ENCODE assay signal across 11 cellular contexts in the genomic region with DNA sequence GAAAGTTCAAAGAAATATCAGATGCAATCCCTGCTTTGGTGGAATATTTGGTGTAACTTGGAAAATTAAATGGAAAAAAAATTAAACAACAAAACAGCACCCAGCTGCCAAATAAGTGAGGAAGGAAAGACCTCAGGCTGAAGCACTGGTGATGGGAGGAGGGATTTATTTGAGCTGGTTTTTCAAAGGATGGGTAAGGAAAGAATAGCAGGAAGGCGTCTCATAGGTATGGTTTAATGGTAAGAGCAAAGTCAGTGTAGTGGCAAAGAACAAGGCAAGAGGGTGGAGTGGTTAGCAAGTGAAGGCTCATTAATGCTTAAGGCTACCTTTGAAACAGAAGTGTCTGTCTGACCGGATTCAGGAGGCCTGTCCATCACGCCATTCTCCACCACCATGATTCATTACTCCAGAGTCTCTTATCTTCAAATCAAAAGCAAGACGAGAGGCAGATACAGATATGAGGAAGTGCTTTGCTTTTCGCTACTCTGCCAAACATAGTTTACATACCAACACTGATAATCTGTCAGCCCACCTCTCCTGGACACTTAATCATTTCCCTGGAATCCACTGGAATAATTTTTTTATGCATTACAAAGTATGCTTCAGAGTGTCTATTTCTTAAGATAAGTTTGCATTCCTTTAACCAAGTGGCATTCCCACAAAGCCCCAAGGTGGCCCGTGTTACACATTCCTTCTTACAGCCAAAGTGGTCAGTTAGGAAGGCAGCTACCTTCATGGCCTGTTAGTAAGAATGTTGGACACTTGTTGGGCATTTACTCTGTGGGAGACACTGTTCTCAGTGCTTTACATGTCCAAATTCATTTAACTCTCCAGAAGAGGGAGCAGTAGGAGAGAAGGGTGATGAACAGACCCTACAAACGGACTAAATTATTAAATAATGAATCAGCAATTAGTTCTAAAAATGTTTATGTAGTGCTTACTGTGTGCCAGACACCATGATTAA.
DNase-seq lines count a peak whose midpoint lies in the region; ATAC-seq and TF ChIP-seq lines count a peak whose summit lies in the region.
"Had no signal": no experiment of that assay in that cellular context is flagged by ENCODE, and none has a peak within 500 bp of the region (broad histone marks: within the 10 kb centered on the region; RNA-seq: fewer than 3 reads in every experiment).

No MANE protein-coding gene starts in this region.

- intact Hi-C loops in MCF 10A (cut with micrococcal nuclease) = loop anchor here (1.0 to 5.0 kb wide), 4 partner anchors 148 to 322 kb away; partner anchors contain the start of gene ROR1
- intact Hi-C loops in breast epithelium (cut with DNase I; ENCODE audit: low total_unique reads) = no loop called here
- intact Hi-C loops in uterus (cut with DNase I; ENCODE audit: low total_unique reads) = no loop called here
- intact Hi-C loops in esophagus muscularis mucosa (cut with DNase I) = no loop called here

- BruUV-seq in MCF 10A (replicated peaks; lab: Mats Ljungman, UMichigan) = no TSS peak

- POLR2A ChIA-PET in MCF 10A (lab: Yijun Ruan, JAX) = interaction anchor here (0.6 to 0.7 kb wide), 2 partner anchors 151 to 194 kb away, joined by 3 to 4 read pairs; no protein-coding TSS in a partner anchor

- H3K9me3 ChIP-seq in breast epithelium (no peaks in the 10 kb centered on the region), SJCRH30 (replicated peaks) (no peaks in the 10 kb centered on the region), upper lobe of left lung (no peaks in the 10 kb centered on the region), uterus (no peaks in the 10 kb centered on the region), esophagus muscularis mucosa (no peaks in the 10 kb centered on the region)

- CTCF ChIA-PET in MCF 10A (lab: Yijun Ruan, JAX) = interaction anchor here (0.6 to 2.6 kb wide), 6 partner anchors 11 to 304 kb away, joined by 3 to 9 read pairs (median 3); no protein-coding TSS in a partner anchor

- H3K27me3 ChIP-seq in breast epithelium (no peaks in the 10 kb centered on the region), SJCRH30 (no peaks in the 10 kb centered on the region), upper lobe of left lung (no peaks in the 10 kb centered on the region), uterus (no peaks in the 10 kb centered on the region), esophagus muscularis mucosa (no peaks in the 10 kb centered on the region)

- H3K36me3 ChIP-seq in breast epithelium (no peaks in the 10 kb centered on the region), SJCRH30 (no peaks in the 10 kb centered on the region), upper lobe of left lung (no peaks in the 10 kb centered on the region), uterus (no peaks in the 10 kb centered on the region), esophagus muscularis mucosa (no peaks in the 10 kb centered on the region)

- H3K9me3 Mint-ChIP-seq in MCF 10A (ENCODE audit: unreplicated experiment) = no peaks in the 10 kb centered on the region
- H3K9me3 Mint-ChIP-seq: activated naive CD8-positive, alpha-beta T cell treated with anti-CD3 and anti-CD28 coated beads, Interleukin-2, amount 10 ng/mL, durations not matched to agents 7 days and 5 days; T-helper 1 cell treated with Interleukin-12 subunit alpha and Interleukin-12 subunit beta and Interleukin-4 antibody, amounts not matched to agents 30 μg/mL and 1 μg/mL, for 36 hours had no signal

- 21 to 26% methylated on average over 7 of the region's 7 CpGs for WGBS in upper lobe of left lung, 2 donors
- 55% methylated on average over 7 of the region's 7 CpGs for WGBS in esophagus muscularis mucosa

- TF ChIP-seq EP300 in upper lobe of left lung (IDR thresholded peaks at IDR 0.05) = peak in 1 of 4 donors; percentile 60
- TF ChIP-seq EP300 in esophagus muscularis mucosa (IDR thresholded peaks at IDR 0.05) = no peak

- H3K4me1 Mint-ChIP-seq in MCF 10A (ENCODE audit: insufficient read depth, unreplicated experiment) = peaks cover 23% of the 10 kb centered on the region

- TF ChIP-seq POLR2A in breast epithelium (IDR thresholded peaks at IDR 0.05) = no peak
- TF ChIP-seq POLR2A in upper lobe of left lung (IDR thresholded peaks at IDR 0.05) = no peak
- TF ChIP-seq POLR2A in uterus (IDR thresholded peaks at IDR 0.05) = no peak
- TF ChIP-seq POLR2A in esophagus muscularis mucosa (IDR thresholded peaks at IDR 0.05; ENCODE audit: low read depth) = no peak

- DNase-seq in MCF 10A (ENCODE audit: unreplicated experiment) (peak; percentile 57), breast epithelium (ENCODE audit: low spot score in 2 of 2) (no peak), SJCRH30 (peak; percentile 8 to 32), glomerular endothelial cell (ENCODE audit: extremely low read depth, low read depth, low spot score) (peak; percentile 47), upper lobe of left lung (no peak), uterus (no peak), esophagus muscularis mucosa (ENCODE audit: extremely low spot score) (no peak)
- DNase-seq in activated CD4-positive, CD25-positive, alpha-beta regulatory T cell (lab: John Stamatoyannopoulos, UW) = no peak
- DNase-seq: activated naive CD8-positive, alpha-beta T cell treated with anti-CD3 and anti-CD28 coated beads, Interleukin-2, amount 10 ng/mL, durations not matched to agents 7 days and 5 days; C1 segment of cervical spinal cord had no signal

- no peak overlapping the region for H3K4me3 Mint-ChIP-seq in MCF 10A (ENCODE audit: unreplicated experiment)
- H3K4me3 Mint-ChIP-seq: activated naive CD8-positive, alpha-beta T cell treated with anti-CD3 and anti-CD28 coated beads, Interleukin-2, amount 10 ng/mL, durations not matched to agents 7 days and 5 days; T-helper 1 cell treated with Interleukin-12 subunit alpha and Interleukin-12 subunit beta and Interleukin-4 antibody, amounts not matched to agents 30 μg/mL and 1 μg/mL, for 36 hours had no signal

- H3K4me3 ChIP-seq in breast epithelium (no peak overlapping the region), SJCRH30 (no peak overlapping the region), upper lobe of left lung (no peak overlapping the region), uterus (no peak overlapping the region), esophagus muscularis mucosa (no peak overlapping the region)

- no peaks in the 10 kb centered on the region for H3K36me3 Mint-ChIP-seq in MCF 10A (ENCODE audit: insufficient read depth, unreplicated experiment)
- H3K36me3 Mint-ChIP-seq: activated naive CD8-positive, alpha-beta T cell treated with anti-CD3 and anti-CD28 coated beads, Interleukin-2, amount 10 ng/mL, durations not matched to agents 7 days and 5 days had no signal

- peak; percentile 8 for TF ChIP-seq CTCF in MCF 10A (IDR thresholded peaks at IDR 0.05; ENCODE audit: unreplicated experiment)
- no peak for TF ChIP-seq CTCF in breast epithelium (IDR thresholded peaks at IDR 0.05)
- TF ChIP-seq CTCF in upper lobe of left lung (IDR thresholded peaks at IDR 0.05) = peak in 2 of 6 experiments; percentile 12 to 35
- TF ChIP-seq CTCF in uterus (IDR thresholded peaks at IDR 0.05) = no peak
- TF ChIP-seq CTCF in esophagus muscularis mucosa (IDR thresholded peaks at IDR 0.05) = no peak

- H3K27ac ChIP-seq in breast epithelium = no peak overlapping the region
- H3K27ac ChIP-seq in SJCRH30 = no peak overlapping the region
- peak overlapping the region in 3 of 4 donors; percentile 35 to 53 (median 49) for H3K27ac ChIP-seq in upper lobe of left lung
- H3K27ac ChIP-seq in uterus = no peak overlapping the region
- no peak overlapping the region for H3K27ac ChIP-seq in esophagus muscularis mucosa (replicated peaks in 1 of 4)

- H3K4me1 ChIP-seq in breast epithelium (no peaks in the 10 kb centered on the region), SJCRH30 (peaks cover 14% of the 10 kb centered on the region), upper lobe of left lung (peaks cover 0 to 18% (median 9%) of the 10 kb centered on the region in 4 donors), uterus (peaks cover 0 to 13% of the 10 kb centered on the region in 2 donors), esophagus muscularis mucosa (peaks cover 8 to 13% (median 11%) of the 10 kb centered on the region in 4 donors)

- no peaks in the 10 kb centered on the region for H3K27me3 Mint-ChIP-seq in MCF 10A (ENCODE audit: insufficient read depth, unreplicated experiment)

- ATAC-seq in upper lobe of left lung (ENCODE audit: low FRiP score in 2 of 2) = peak; percentile 50 to 81

- no peak overlapping the region for H3K27ac Mint-ChIP-seq in MCF 10A (ENCODE audit: low read depth, unreplicated experiment)
- H3K27ac Mint-ChIP-seq: activated naive CD8-positive, alpha-beta T cell treated with anti-CD3 and anti-CD28 coated beads, Interleukin-2, amount 10 ng/mL, durations not matched to agents 7 days and 5 days; T-helper 1 cell treated with Interleukin-12 subunit alpha and Interleukin-12 subunit beta and Interleukin-4 antibody, amounts not matched to agents 30 μg/mL and 1 μg/mL, for 36 hours had no signal

Comparison
In these comparisons a context has a peak if more than half of its experiments do, and no peak if none do; other contexts are left out.
1. DNase-seq: peak in MCF 10A (single experiment), SJCRH30 (2 of 2) and glomerular endothelial cell (single experiment); none in breast epithelium (0 of 2), upper lobe of left lung (0 of 2), uterus (0 of 2), esophagus muscularis mucosa (single experiment) and activated CD4-positive, CD25-positive, alpha-beta regulatory T cell (0 of 4).
2. H3K27ac ChIP-seq: peak in upper lobe of left lung (3 of 4); none in breast epithelium (0 of 2), SJCRH30 (single experiment), uterus (0 of 2) and esophagus muscularis mucosa (0 of 4).